In genomic region chr16:8777217-8777616, GRCh38 we compare ENCODE assay signal across 10 cellular contexts.
"Had no signal": no experiment of that assay in that cellular context is flagged by ENCODE, and none has a peak within 500 bp of the region (broad histone marks: within the 10 kb centered on the region; RNA-seq: fewer than 3 reads in every experiment).

No MANE protein-coding gene starts in this region.

- FAIRE-seq: H54, HepG2 had no signal

- H3K4me3 ChIP-seq: GM23248 had no signal

- H3K9ac ChIP-seq: GM23248 had no signal

- H3K4me3 Mint-ChIP-seq: H9, HFFc6, IgD-negative memory B cell had no signal

- H3K4me1 Mint-ChIP-seq: IgD-negative memory B cell had no signal

- H3K27me3 Mint-ChIP-seq: IgD-negative memory B cell had no signal

- H2AFZ ChIP-seq: GM23248 had no signal

- H3K27ac Mint-ChIP-seq: HFFc6, IgD-negative memory B cell had no signal

- H3K9me3 Mint-ChIP-seq: H9, IgD-negative memory B cell had no signal

- DNase-seq: GM23248, GOT3, H9, HCEC 1CT, HFFc6, KG1 had no signal

- ATAC-seq: HepG2 had no signal

- H3K27ac ChIP-seq: GM23248, HL-60 had no signal
